ENCODE assay signal across 11 cellular contexts in the genomic region with DNA sequence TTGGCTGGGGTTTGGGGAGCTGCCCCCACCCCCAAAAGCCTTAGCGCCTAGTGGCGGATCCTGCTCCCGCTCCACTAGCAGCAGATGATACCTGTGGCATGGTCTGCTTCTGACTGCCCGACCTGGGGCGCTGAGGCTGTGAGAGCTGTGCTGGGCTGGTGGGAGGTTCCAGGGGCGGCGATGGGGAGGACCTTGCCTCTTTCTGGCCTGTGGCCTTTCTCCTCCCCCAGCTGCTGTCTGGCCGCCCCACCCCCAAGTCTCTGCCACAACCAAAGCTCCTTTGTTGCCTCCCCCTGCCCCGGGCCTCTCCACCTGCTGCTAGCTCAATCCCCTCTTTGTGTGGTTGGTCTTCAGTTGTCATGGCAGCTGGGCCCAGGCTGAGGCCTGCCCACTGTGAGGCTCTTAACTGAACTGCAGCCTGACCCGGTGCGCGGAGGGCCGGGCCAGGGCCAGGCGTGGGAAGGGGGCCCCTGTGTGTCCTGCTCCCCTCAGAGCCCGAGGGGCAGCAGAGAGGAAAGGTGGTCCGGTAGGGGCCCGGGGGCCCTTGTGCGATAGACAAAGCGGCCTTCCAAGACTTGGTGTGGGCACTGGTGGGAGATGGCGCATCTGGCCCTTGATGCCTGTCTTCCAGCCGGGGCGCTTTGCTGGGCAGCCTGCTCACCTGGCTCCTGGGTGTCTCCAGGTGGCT. TPM values are rescaled to one million over a fixed set of nuclear protein-coding genes. Genes with fewer than 3 reads are reported as not detected.
A peak's percentile ranks its signal among the peaks of the same experiment; 100 is the strongest.
DNase-seq lines count a peak whose midpoint lies in the region; ATAC-seq and TF ChIP-seq lines count a peak whose summit lies in the region.
"Had no signal": no experiment of that assay in that cellular context is flagged by ENCODE, and none has a peak within 500 bp of the region (broad histone marks: within the 10 kb centered on the region; RNA-seq: fewer than 3 reads in every experiment).

No MANE protein-coding gene starts in this region.

- peak in 1 of 2 donors; percentile 91 for DNase-seq in breast epithelium (ENCODE audit: low spot score in 2 of 2)
- no peak for DNase-seq in MCF 10A (ENCODE audit: unreplicated experiment)
- peak; percentile 84 to 92 for DNase-seq in left colon
- peak; percentile 87 for DNase-seq in transverse colon
- no peak for DNase-seq in brain microvascular endothelial cell
- DNase-seq in EL = no peak
- DNase-seq: activated CD8-positive, alpha-beta T cell treated with anti-CD3 and anti-CD28 coated beads, Interleukin-2, amount 10 ng/mL, durations not matched to agents 7 days and 5 days had no signal

- no TSS peak for BruUV-seq in MCF 10A (replicated peaks; lab: Mats Ljungman, UMichigan)

- H3K4me1 ChIP-seq in breast epithelium = peaks cover 0 to 11% of the 10 kb centered on the region in 2 donors
- H3K4me1 ChIP-seq in transverse colon = peaks cover 29 to 79% (median 67%) of the 10 kb centered on the region in 4 donors

- in situ Hi-C loops in transverse colon (cut with MboI; ENCODE audit: low pct_ligation_motif_present in 1 of 4, low pct_unique_long_range_greater_than_20kb in 1 of 4, low sequenced_read_pairs in 3 of 4) = no loop called here
- in situ Hi-C loops in brain microvascular endothelial cell (cut with HindIII; ENCODE audit: low pct_ligation_motif_present, low sequenced_read_pairs) = no loop called here

- TF ChIP-seq CTCF in breast epithelium (IDR thresholded peaks at IDR 0.05) (no peak), MCF 10A (IDR thresholded peaks at IDR 0.05; ENCODE audit: unreplicated experiment) (no peak), VCaP (conservative IDR thresholded peaks at IDR 0.05) (no peak), transverse colon (IDR thresholded peaks at IDR 0.05) (peak in 1 of 5 experiments; percentile 13), brain microvascular endothelial cell (IDR thresholded peaks at IDR 0.05; ENCODE audit: low read depth, low read length, missing control alignments) (no peak)

- H3K4me3 Mint-ChIP-seq in MCF 10A (ENCODE audit: unreplicated experiment) = no peak overlapping the region
- H3K4me3 Mint-ChIP-seq: activated CD8-positive, alpha-beta T cell treated with anti-CD3 and anti-CD28 coated beads, Interleukin-2, amount 10 ng/mL, durations not matched to agents 7 days and 5 days had no signal

- TF ChIP-seq POLR2A in breast epithelium (IDR thresholded peaks at IDR 0.05) (no peak), transverse colon (IDR thresholded peaks at IDR 0.05) (peak; percentile 80)

- intact Hi-C loops in breast epithelium (cut with DNase I; ENCODE audit: low total_unique reads) = no loop called here
- intact Hi-C loops in MCF 10A (cut with micrococcal nuclease) = no loop called here
- intact Hi-C loops in left colon (cut with DNase I, micrococcal nuclease) = no loop called here
- intact Hi-C loops in transverse colon (cut with DNase I; ENCODE audit: low total_unique reads) = no loop called here

- no peak for TF ChIP-seq EP300 in transverse colon (IDR thresholded peaks at IDR 0.05; ENCODE audit: low read depth)

- H3K9me3 ChIP-seq in breast epithelium (no peaks in the 10 kb centered on the region), transverse colon (no peaks in the 10 kb centered on the region)

- no peaks in the 10 kb centered on the region for H3K36me3 Mint-ChIP-seq in MCF 10A (ENCODE audit: insufficient read depth, unreplicated experiment)

- H3K27ac Mint-ChIP-seq in MCF 10A (ENCODE audit: low read depth, unreplicated experiment) = no peak overlapping the region
- H3K27ac Mint-ChIP-seq: activated CD8-positive, alpha-beta T cell treated with anti-CD3 and anti-CD28 coated beads, Interleukin-2, amount 10 ng/mL, durations not matched to agents 7 days and 5 days had no signal

- H3K4me3 ChIP-seq in breast epithelium (peak overlapping the region in 2 of 3 donors; percentile 20 to 27), transverse colon (no peak overlapping the region), brain microvascular endothelial cell (ENCODE audit: low read depth, low read length) (no peak overlapping the region)

- ATAC-seq in left colon (peak; percentile 49), GM19452 (IDR thresholded peaks at IDR 0.05; ENCODE audit: unreplicated experiment) (no peak)
- ATAC-seq: activated CD8-positive, alpha-beta T cell treated with anti-CD3 and anti-CD28 coated beads, Interleukin-2, amount 10 ng/mL, durations not matched to agents 7 days and 5 days had no signal

- peaks cover 21% of the 10 kb centered on the region for H3K4me1 Mint-ChIP-seq in MCF 10A (ENCODE audit: insufficient read depth, unreplicated experiment)

- H3K36me3 ChIP-seq in breast epithelium (no peaks in the 10 kb centered on the region), transverse colon (no peaks in the 10 kb centered on the region), brain microvascular endothelial cell (replicated peaks) (no peaks in the 10 kb centered on the region)

- WGBS in transverse colon (ENCODE audit: low coverage in 1 of 2), 2 donors = 60% methylated on average over 15 of the region's 22 CpGs; no CpG with 5 or more reads in 1 of the 2 donors

- H3K9me3 Mint-ChIP-seq in MCF 10A (ENCODE audit: unreplicated experiment) = no peaks in the 10 kb centered on the region

- H3K27ac ChIP-seq in breast epithelium = peak overlapping the region; percentile 72 to 85
- H3K27ac ChIP-seq in VCaP = peak overlapping the region; percentile 41
- peak overlapping the region; percentile 63 to 99 (median 86) for H3K27ac ChIP-seq in transverse colon
- no peak overlapping the region for H3K27ac ChIP-seq in brain microvascular endothelial cell
- H3K27ac ChIP-seq: epithelial cell of prostate had no signal

- POLR2A ChIA-PET in MCF 10A (lab: Yijun Ruan, JAX) = no interaction called here

- no peaks in the 10 kb centered on the region for H3K27me3 Mint-ChIP-seq in MCF 10A (ENCODE audit: insufficient read depth, unreplicated experiment)

- CTCF ChIA-PET in MCF 10A (lab: Yijun Ruan, JAX) = interaction anchor here (0.6 to 0.8 kb wide), 3 partner anchors 9 to 27 kb away, joined by 3 to 4 read pairs (median 3); no protein-coding TSS in a partner anchor

- H3K27me3 ChIP-seq in breast epithelium (no peaks in the 10 kb centered on the region), transverse colon (no peaks in the 10 kb centered on the region), brain microvascular endothelial cell (replicated peaks) (no peaks in the 10 kb centered on the region)

RNA-seq across cellular contexts. Expression of a gene that starts 4.7 kb away (rescaled TPM):
- 1 to 10 TPM; 1.9 to 5.7 (median 4.6) TPM for total RNA-seq in breast epithelium
- 1.7 and 2.0 TPM in 2 replicates for total RNA-seq in MCF 10A (2022)
- 1 to 10 TPM; 7.1 to 8.7 TPM for total RNA-seq in left colon
- 10 to 100 TPM in 3 of 4 donors, 1 to 10 TPM in 1; 8.9 to 75.2 (median 15.2) TPM for total RNA-seq in transverse colon

RNA-seq across cellular contexts. Expression of a gene that starts 15.2 kb away (rescaled TPM):
- total RNA-seq in breast epithelium = 10 to 100 TPM; 43.7 to 70.8 (median 68.2) TPM
- total RNA-seq in MCF 10A (2022) = 80.8 and 83.0 TPM in 2 replicates
- total RNA-seq in left colon = 100 to 1,000 TPM; 168 to 209 TPM
- total RNA-seq in transverse colon = 100 to 1,000 TPM; 182 to 414 (median 247) TPM

RNA-seq across cellular contexts. Expression of a gene that starts 42.4 kb away (rescaled TPM):
- 100 to 1,000 TPM; 156 to 297 (median 267) TPM for total RNA-seq in breast epithelium
- not detected in 2 replicates for total RNA-seq in MCF 10A (2022)
- 100 to 1,000 TPM in 1 of 2 donors, 10 to 100 TPM in 1; 61.1 to 115 TPM for total RNA-seq in left colon
- 100 to 1,000 TPM in 2 of 4 donors, 10 to 100 TPM in 2; 84.2 to 124 (median 102) TPM for total RNA-seq in transverse colon
- total RNA-seq: activated CD8-positive, alpha-beta T cell treated with anti-CD3 and anti-CD28 coated beads, Interleukin-2, amount 10 ng/mL, durations not matched to agents 7 days and 5 days; pulmonary artery endothelial cell had no signal

Comparison
In these comparisons a context has a peak if more than half of its experiments do, and no peak if none do; other contexts are left out.
1. RNA of a gene that starts 42.4 kb away (total RNA-seq): 156 to 297 TPM in breast epithelium, 61.1 to 115 TPM in left colon and 84.2 to 124 TPM in transverse colon; not detected in MCF 10A; every median in the first group is over 10 times any median in the second.
2. DNase-seq: peak in left colon (2 of 2) and transverse colon (single experiment); none in MCF 10A (single experiment), brain microvascular endothelial cell (single experiment) and EL (single experiment).
3. H3K4me3 ChIP-seq: peak in breast epithelium (2 of 3); none in transverse colon (0 of 4) and brain microvascular endothelial cell (single experiment).